Comparison of ENCODE assay signal across 20 cellular contexts in the genomic region with DNA sequence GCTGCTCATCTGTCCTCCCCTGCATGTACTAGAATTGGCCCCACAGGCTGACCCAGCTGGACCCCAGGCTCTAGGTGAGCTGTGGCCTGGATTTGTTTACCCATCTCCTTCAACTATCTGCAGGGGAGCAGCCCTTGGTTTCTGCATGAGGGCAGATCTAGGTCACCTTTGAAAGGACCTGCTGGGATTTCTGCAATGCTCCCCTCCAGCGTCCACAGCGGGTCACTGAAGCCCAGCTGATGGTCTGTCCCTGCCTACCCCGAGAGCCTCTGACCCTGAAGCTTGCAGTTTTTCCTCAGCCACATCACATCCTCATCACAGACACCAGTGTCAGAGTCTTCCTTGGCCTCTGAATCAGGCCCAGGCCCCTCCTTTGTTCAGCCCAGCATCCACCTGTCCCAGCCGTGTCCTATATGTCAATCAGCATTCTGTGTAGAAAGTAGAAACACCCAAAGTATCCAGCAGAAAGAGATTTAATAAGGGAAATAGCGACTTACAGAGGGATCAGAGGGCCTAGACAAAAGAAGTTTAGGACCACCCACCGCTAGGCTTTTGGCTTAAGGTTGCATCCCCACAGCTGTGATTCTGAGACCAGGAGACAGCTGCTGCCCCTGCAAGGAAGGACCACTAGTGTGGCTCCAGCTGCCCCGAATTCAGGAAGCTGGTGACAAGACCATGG.
DNase-seq lines count a peak whose midpoint lies in the region; ATAC-seq, FAIRE-seq and TF ChIP-seq lines count a peak whose summit lies in the region.
"Had no signal": no experiment of that assay in that cellular context is flagged by ENCODE, and none has a peak within 500 bp of the region (broad histone marks: within the 10 kb centered on the region; RNA-seq: fewer than 3 reads in every experiment).

No MANE protein-coding gene starts in this region.

- H3K27ac Mint-ChIP-seq in activated naive CD8-positive, alpha-beta T cell treated with anti-CD3 and anti-CD28 coated beads for 36 hours: no peak overlapping the region
- H3K27ac Mint-ChIP-seq: activated naive CD4-positive, alpha-beta T cell treated with anti-CD3 and anti-CD28 coated beads, Interleukin-2, amount 10 ng/mL, durations not matched to agents 7 days and 5 days; stimulated activated effector memory CD8-positive, alpha-beta T cell treated with anti-CD3 and anti-CD28 coated beads, Interleukin-12 subunit alpha, Interleukin-12 subunit beta, amount 100 ng/mL, for 72 hours had no signal

- DNase-seq in D721Med (ENCODE audit: insufficient read length, low spot score) (no peak), NCI-H524 treated with DMSO at 0.1 percent for 48 hours (lab: John Stamatoyannopoulos, UW) (peak; percentile 67), ecto neural progenitor cell (ENCODE audit: low spot score) (peak; percentile 67), retina (peak; percentile 64), NK-92 (lab: John Stamatoyannopoulos, UW; ENCODE audit: unreplicated experiment) (no peak)
- DNase-seq in activated naive CD8-positive, alpha-beta T cell treated with anti-CD3 and anti-CD28 coated beads for 36 hours: no peak
- DNase-seq: activated naive CD4-positive, alpha-beta T cell treated with anti-CD3 and anti-CD28 coated beads, Interleukin-2, amount 10 ng/mL, durations not matched to agents 7 days and 5 days; amygdala; Caco-2; dermis blood vessel endothelial cell; mucosa of descending colon; NCI-H2081; SIG-M5; T-helper 1 cell had no signal

- H3K4me3 Mint-ChIP-seq in activated naive CD8-positive, alpha-beta T cell treated with anti-CD3 and anti-CD28 coated beads for 36 hours: no peak overlapping the region
- H3K4me3 Mint-ChIP-seq: activated naive CD4-positive, alpha-beta T cell treated with anti-CD3 and anti-CD28 coated beads, Interleukin-2, amount 10 ng/mL, durations not matched to agents 7 days and 5 days; stimulated activated effector memory CD8-positive, alpha-beta T cell treated with anti-CD3 and anti-CD28 coated beads, Interleukin-12 subunit alpha, Interleukin-12 subunit beta, amount 100 ng/mL, for 72 hours had no signal

- no peaks in the 10 kb centered on the region for H3K9me3 Mint-ChIP-seq in activated naive CD8-positive, alpha-beta T cell treated with anti-CD3 and anti-CD28 coated beads for 36 hours
- H3K9me3 Mint-ChIP-seq: activated naive CD4-positive, alpha-beta T cell treated with anti-CD3 and anti-CD28 coated beads, Interleukin-2, amount 10 ng/mL, durations not matched to agents 7 days and 5 days; stimulated activated effector memory CD8-positive, alpha-beta T cell treated with anti-CD3 and anti-CD28 coated beads, Interleukin-12 subunit alpha, Interleukin-12 subunit beta, amount 100 ng/mL, for 72 hours had no signal

- no peaks in the 10 kb centered on the region for H3K27me3 Mint-ChIP-seq in activated naive CD8-positive, alpha-beta T cell treated with anti-CD3 and anti-CD28 coated beads for 36 hours

- ATAC-seq in HG03378 (IDR thresholded peaks at IDR 0.05; ENCODE audit: unreplicated experiment) (no peak), esophagus mucosa (no peak)
- ATAC-seq: mucosa of descending colon; Panc1; stimulated activated effector memory CD8-positive, alpha-beta T cell treated with anti-CD3 and anti-CD28 coated beads, Interleukin-12 subunit alpha, Interleukin-12 subunit beta, amount 100 ng/mL, for 72 hours had no signal

- peak; percentile 66 for FAIRE-seq in D721Med (lab: Jason Lieb, UNC)
- FAIRE-seq: endothelial cell of umbilical vein, K562 had no signal

- no peaks in the 10 kb centered on the region for H3K4me1 Mint-ChIP-seq in activated naive CD8-positive, alpha-beta T cell treated with anti-CD3 and anti-CD28 coated beads for 36 hours
- H3K4me1 Mint-ChIP-seq: activated naive CD4-positive, alpha-beta T cell treated with anti-CD3 and anti-CD28 coated beads, Interleukin-2, amount 10 ng/mL, durations not matched to agents 7 days and 5 days; stimulated activated effector memory CD8-positive, alpha-beta T cell treated with anti-CD3 and anti-CD28 coated beads, Interleukin-12 subunit alpha, Interleukin-12 subunit beta, amount 100 ng/mL, for 72 hours had no signal

- no peak for TF ChIP-seq CTCF in D721Med (IDR thresholded peaks at IDR 0.05; ENCODE audit: insufficient read depth, missing control alignments)

- H3K36me3 Mint-ChIP-seq in activated naive CD8-positive, alpha-beta T cell treated with anti-CD3 and anti-CD28 coated beads for 36 hours: no peaks in the 10 kb centered on the region
- H3K36me3 Mint-ChIP-seq: activated naive CD4-positive, alpha-beta T cell treated with anti-CD3 and anti-CD28 coated beads, Interleukin-2, amount 10 ng/mL, durations not matched to agents 7 days and 5 days; stimulated activated effector memory CD8-positive, alpha-beta T cell treated with anti-CD3 and anti-CD28 coated beads, Interleukin-12 subunit alpha, Interleukin-12 subunit beta, amount 100 ng/mL, for 72 hours had no signal

Comparison
In these comparisons a context has a peak if more than half of its experiments do, and no peak if none do; other contexts are left out.
1. DNase-seq: peak in NCI-H524 treated with DMSO at 0.1 percent for 48 hours (single experiment), ecto neural progenitor cell (single experiment) and retina (single experiment); none in D721Med (single experiment), NK-92 (single experiment) and activated naive CD8-positive, alpha-beta T cell treated with anti-CD3 and anti-CD28 coated beads for 36 hours (single experiment).